1 cellular context compared by ENCODE assay signal in the genomic region with DNA sequence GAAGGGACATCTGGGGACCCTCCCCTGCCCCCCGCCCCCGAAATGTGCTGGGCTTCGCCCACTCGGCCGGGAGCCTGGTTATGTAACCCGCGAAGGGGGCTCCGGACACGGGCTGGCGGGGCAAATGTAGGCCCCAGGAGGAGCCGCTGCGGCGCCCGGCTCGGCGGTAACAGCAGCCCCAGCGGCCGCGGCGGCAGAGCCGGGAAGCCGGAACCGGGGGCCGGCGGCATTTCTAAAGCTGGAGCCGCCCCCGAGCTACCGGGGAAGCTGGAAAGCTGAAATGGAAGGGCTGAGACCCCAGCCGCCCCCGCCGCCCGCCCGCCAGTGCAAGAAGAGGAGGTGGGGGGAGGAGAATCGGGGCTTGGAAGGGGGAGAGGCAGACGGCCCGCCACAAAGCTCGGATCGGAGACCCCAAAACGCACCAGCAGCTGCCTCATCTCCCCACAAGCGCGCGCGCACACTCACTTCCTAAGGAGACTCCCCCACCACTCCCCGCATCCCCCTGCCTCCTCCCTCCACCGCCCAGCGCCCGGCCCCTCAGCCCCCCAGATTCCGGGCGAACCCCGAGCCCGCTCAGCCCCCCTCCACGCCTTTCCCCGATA.
TF ChIP-seq lines count a peak whose summit lies in the region.

No MANE protein-coding gene starts in this region.

TF ChIP-seq in K562, 482 proteins besides CTCF, POLR2A, EP300 and RAD21 (continued from another document and continues in another):
- TF ChIP-seq ZNF133 (CRISPR knock-in tag; IDR thresholded peaks at IDR 0.05) (no peak), HDAC2 (IDR thresholded peaks at IDR 0.05) (no peak), ZFX (CRISPR knock-in tag; IDR thresholded peaks at IDR 0.05) (peak; percentile 95), SMC3 (conservative IDR thresholded peaks at IDR 0.05; ENCODE audit: insufficient read depth, low read depth, low read length) (no peak), MTF1 (CRISPR knock-in tag; IDR thresholded peaks at IDR 0.05; ENCODE audit: borderline replicate concordance) (no peak), HOXB6 (CRISPR knock-in tag; IDR thresholded peaks at IDR 0.05; ENCODE audit: borderline replicate concordance) (no peak), DDX20 (tag; IDR thresholded peaks at IDR 0.05; ENCODE audit: low read depth) (no peak), NR2F6 (CRISPR knock-in tag; IDR thresholded peaks at IDR 0.05) (no peak), ZNF561 (CRISPR knock-in tag; conservative IDR thresholded peaks at IDR 0.05) (no peak), PRMT5 (CRISPR knock-in tag; IDR thresholded peaks at IDR 0.05) (no peak), HNRNPUL1 (IDR thresholded peaks at IDR 0.05; ENCODE audit: low read length) (no peak), NUFIP1 (IDR thresholded peaks at IDR 0.05; ENCODE audit: partially characterized antibody) (no peak), KDM1A (IDR thresholded peaks at IDR 0.05) (no peak), RCOR1 (IDR thresholded peaks at IDR 0.05; ENCODE audit: borderline replicate concordance in 1 of 2, low read depth in 2 of 2, low read length in 2 of 2) (no peak), SMARCA4 (IDR thresholded peaks at IDR 0.05) (no peak), PHF8 (IDR thresholded peaks at IDR 0.05; ENCODE audit: borderline replicate concordance, low read length) (peak; percentile 28; the same call in 1 of the 2 replicates), ZNF507 (tag; conservative IDR thresholded peaks at IDR 0.05) (no peak), SMAD1 (IDR thresholded peaks at IDR 0.05; ENCODE audit: low read depth, low read length, partially characterized antibody) (no peak), RBFOX2 (IDR thresholded peaks at IDR 0.05; ENCODE audit: low read depth, low read length) (peak; percentile 64), CBX3 (IDR thresholded peaks at IDR 0.05; ENCODE audit: borderline replicate concordance in 1 of 2, low read length in 2 of 2) (no peak), BRD9 (IDR thresholded peaks at IDR 0.05; ENCODE audit: low read depth, partially characterized antibody) (no peak), OTX1 (CRISPR knock-in tag; IDR thresholded peaks at IDR 0.05) (no peak), CHD4 (IDR thresholded peaks at IDR 0.05; ENCODE audit: insufficient read depth, insufficient replicate concordance, low read depth, low read length, poor library complexity, severe bottlenecking) (no peak), ZNF384 (IDR thresholded peaks at IDR 0.05; ENCODE audit: low read depth, low read length) (no peak), TAF9B (IDR thresholded peaks at IDR 0.05; ENCODE audit: partially characterized antibody) (no peak), RBBP5 (IDR thresholded peaks at IDR 0.05; ENCODE audit: borderline replicate concordance, insufficient read depth, low read length, poor library complexity, severe bottlenecking) (peak; percentile 52), PHF21A (IDR thresholded peaks at IDR 0.05; ENCODE audit: borderline replicate concordance, low read depth) (no peak), ZNF75A (CRISPR knock-in tag; IDR thresholded peaks at IDR 0.05) (no peak), BRF1 (IDR thresholded peaks at IDR 0.05; ENCODE audit: borderline replicate concordance, extremely low read depth, insufficient read length) (no peak), EGR1 (conservative IDR thresholded peaks at IDR 0.05) (peak; percentile 50), ZC3H11A (IDR thresholded peaks at IDR 0.05; ENCODE audit: low read depth, low read length) (no peak), MAFF (IDR thresholded peaks at IDR 0.05; ENCODE audit: low read length) (no peak), CREBBP (IDR thresholded peaks at IDR 0.05; ENCODE audit: low read depth, low read length) (no peak), POLR2AphosphoS2 (IDR thresholded peaks at IDR 0.05; ENCODE audit: low read length) (no peak), SMARCB1 (IDR thresholded peaks at IDR 0.05; ENCODE audit: insufficient read length, low read depth) (no peak), BRCA1 (IDR thresholded peaks at IDR 0.05) (no peak), BRCA1 (CRISPR knock-in tag; IDR thresholded peaks at IDR 0.05) (no peak), ZNF586 (CRISPR knock-in tag; conservative IDR thresholded peaks at IDR 0.05) (no peak), HMGN3 (IDR thresholded peaks at IDR 0.05; ENCODE audit: borderline replicate concordance, extremely low read depth, insufficient read length, low read depth, low read length) (peak; percentile 50), ZBTB7A (IDR thresholded peaks at IDR 0.05; ENCODE audit: borderline replicate concordance, control insufficient read depth, low read depth, low read length) (peak; percentile 59; the same call in 1 of the 2 replicates), SMAD2 (IDR thresholded peaks at IDR 0.05; ENCODE audit: low read depth, low read length) (no peak), PTTG1 (tag; IDR thresholded peaks at IDR 0.05; ENCODE audit: low read depth) (no peak), TCF7 (IDR thresholded peaks at IDR 0.05; ENCODE audit: borderline replicate concordance) (no peak), GTF2E2 (tag; IDR thresholded peaks at IDR 0.05) (no peak), GATAD2A (IDR thresholded peaks at IDR 0.05) (no peak), ZNF140 (CRISPR knock-in tag; IDR thresholded peaks at IDR 0.05) (no peak), POLR2G (IDR thresholded peaks at IDR 0.05; ENCODE audit: low read depth, low read length) (peak; percentile 78), SAFB (IDR thresholded peaks at IDR 0.05; ENCODE audit: borderline replicate concordance, low read depth, low read length) (no peak), ZFP36 (IDR thresholded peaks at IDR 0.05; ENCODE audit: low read depth, low read length, partially characterized antibody) (no peak), CBX5 (IDR thresholded peaks at IDR 0.05; ENCODE audit: borderline replicate concordance, low read depth) (no peak), ADNP (tag; IDR thresholded peaks at IDR 0.05) (no peak), PRPF4 (IDR thresholded peaks at IDR 0.05; ENCODE audit: insufficient read depth, low read depth, low read length, poor library complexity, severe bottlenecking) (no peak), ARHGAP35 (IDR thresholded peaks at IDR 0.05; ENCODE audit: partially characterized antibody) (no peak), RB1 (IDR thresholded peaks at IDR 0.05; ENCODE audit: low read depth) (no peak), ZNF263 (CRISPR knock-in tag; IDR thresholded peaks at IDR 0.05; ENCODE audit: borderline replicate concordance) (peak; percentile 14; the same call in 1 of the 2 replicates), HEY1 (CRISPR knock-in tag; IDR thresholded peaks at IDR 0.05; ENCODE audit: borderline replicate concordance) (no peak), ZNF354B (CRISPR knock-in tag; IDR thresholded peaks at IDR 0.05) (no peak), STAT5B (CRISPR knock-in tag; IDR thresholded peaks at IDR 0.05) (no peak), NEUROD1 (IDR thresholded peaks at IDR 0.05; ENCODE audit: borderline replicate concordance, low read depth, low read length, partially characterized antibody) (no peak), ZKSCAN8 (CRISPR knock-in tag; IDR thresholded peaks at IDR 0.05) (no peak), ZNF184 (CRISPR knock-in tag; IDR thresholded peaks at IDR 0.05) (no peak), ELF1 (tag; IDR thresholded peaks at IDR 0.05) (no peak), NELFE (IDR thresholded peaks at IDR 0.05; ENCODE audit: insufficient read depth, insufficient read length) (no peak), SUPT5H (IDR thresholded peaks at IDR 0.05) (peak; percentile 10; the same call in 1 of the 2 replicates), ZNF431 (CRISPR knock-in tag; IDR thresholded peaks at IDR 0.05) (0 out of 2 replicates have a peak, but pooled peaks have one; percentile 17), KAT2B (IDR thresholded peaks at IDR 0.05; ENCODE audit: low read depth, low read length) (no peak)
- TF ChIP-seq, protein P1, sequence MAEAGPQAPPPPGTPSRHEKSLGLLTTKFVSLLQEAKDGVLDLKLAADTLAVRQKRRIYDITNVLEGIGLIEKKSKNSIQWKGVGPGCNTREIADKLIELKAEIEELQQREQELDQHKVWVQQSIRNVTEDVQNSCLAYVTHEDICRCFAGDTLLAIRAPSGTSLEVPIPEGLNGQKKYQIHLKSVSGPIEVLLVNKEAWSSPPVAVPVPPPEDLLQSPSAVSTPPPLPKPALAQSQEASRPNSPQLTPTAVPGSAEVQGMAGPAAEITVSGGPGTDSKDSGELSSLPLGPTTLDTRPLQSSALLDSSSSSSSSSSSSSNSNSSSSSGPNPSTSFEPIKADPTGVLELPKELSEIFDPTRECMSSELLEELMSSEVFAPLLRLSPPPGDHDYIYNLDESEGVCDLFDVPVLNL (CRISPR knock-in tag; IDR thresholded peaks at IDR 0.05; ENCODE audit: low read depth), result no peak
- TF ChIP-seq, protein P2, sequence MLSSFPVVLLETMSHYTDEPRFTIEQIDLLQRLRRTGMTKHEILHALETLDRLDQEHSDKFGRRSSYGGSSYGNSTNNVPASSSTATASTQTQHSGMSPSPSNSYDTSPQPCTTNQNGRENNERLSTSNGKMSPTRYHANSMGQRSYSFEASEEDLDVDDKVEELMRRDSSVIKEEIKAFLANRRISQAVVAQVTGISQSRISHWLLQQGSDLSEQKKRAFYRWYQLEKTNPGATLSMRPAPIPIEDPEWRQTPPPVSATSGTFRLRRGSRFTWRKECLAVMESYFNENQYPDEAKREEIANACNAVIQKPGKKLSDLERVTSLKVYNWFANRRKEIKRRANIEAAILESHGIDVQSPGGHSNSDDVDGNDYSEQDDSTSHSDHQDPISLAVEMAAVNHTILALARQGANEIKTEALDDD (IDR thresholded peaks at IDR 0.05), result no peak
- TF ChIP-seq, protein P3, sequence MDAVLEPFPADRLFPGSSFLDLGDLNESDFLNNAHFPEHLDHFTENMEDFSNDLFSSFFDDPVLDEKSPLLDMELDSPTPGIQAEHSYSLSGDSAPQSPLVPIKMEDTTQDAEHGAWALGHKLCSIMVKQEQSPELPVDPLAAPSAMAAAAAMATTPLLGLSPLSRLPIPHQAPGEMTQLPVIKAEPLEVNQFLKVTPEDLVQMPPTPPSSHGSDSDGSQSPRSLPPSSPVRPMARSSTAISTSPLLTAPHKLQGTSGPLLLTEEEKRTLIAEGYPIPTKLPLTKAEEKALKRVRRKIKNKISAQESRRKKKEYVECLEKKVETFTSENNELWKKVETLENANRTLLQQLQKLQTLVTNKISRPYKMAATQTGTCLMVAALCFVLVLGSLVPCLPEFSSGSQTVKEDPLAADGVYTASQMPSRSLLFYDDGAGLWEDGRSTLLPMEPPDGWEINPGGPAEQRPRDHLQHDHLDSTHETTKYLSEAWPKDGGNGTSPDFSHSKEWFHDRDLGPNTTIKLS (IDR thresholded peaks at IDR 0.05; ENCODE audit: borderline replicate concordance, low read depth), result no peak
- TF ChIP-seq, protein P4, sequence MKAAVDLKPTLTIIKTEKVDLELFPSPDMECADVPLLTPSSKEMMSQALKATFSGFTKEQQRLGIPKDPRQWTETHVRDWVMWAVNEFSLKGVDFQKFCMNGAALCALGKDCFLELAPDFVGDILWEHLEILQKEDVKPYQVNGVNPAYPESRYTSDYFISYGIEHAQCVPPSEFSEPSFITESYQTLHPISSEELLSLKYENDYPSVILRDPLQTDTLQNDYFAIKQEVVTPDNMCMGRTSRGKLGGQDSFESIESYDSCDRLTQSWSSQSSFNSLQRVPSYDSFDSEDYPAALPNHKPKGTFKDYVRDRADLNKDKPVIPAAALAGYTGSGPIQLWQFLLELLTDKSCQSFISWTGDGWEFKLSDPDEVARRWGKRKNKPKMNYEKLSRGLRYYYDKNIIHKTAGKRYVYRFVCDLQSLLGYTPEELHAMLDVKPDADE (conservative IDR thresholded peaks at IDR 0.05; ENCODE audit: control insufficient read depth, low read depth, low read length), result 0 out of 2 replicates have a peak, but pooled peaks have one; percentile 31
- TF ChIP-seq, protein P5, sequence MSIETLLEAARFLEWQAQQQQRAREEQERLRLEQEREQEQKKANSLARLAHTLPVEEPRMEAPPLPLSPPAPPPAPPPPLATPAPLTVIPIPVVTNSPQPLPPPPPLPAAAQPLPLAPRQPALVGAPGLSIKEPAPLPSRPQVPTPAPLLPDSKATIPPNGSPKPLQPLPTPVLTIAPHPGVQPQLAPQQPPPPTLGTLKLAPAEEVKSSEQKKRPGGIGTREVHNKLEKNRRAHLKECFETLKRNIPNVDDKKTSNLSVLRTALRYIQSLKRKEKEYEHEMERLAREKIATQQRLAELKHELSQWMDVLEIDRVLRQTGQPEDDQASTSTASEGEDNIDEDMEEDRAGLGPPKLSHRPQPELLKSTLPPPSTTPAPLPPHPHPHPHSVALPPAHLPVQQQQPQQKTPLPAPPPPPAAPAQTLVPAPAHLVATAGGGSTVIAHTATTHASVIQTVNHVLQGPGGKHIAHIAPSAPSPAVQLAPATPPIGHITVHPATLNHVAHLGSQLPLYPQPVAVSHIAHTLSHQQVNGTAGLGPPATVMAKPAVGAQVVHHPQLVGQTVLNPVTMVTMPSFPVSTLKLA (conservative IDR thresholded peaks at IDR 0.05), result no peak
- TF ChIP-seq, protein P6, sequence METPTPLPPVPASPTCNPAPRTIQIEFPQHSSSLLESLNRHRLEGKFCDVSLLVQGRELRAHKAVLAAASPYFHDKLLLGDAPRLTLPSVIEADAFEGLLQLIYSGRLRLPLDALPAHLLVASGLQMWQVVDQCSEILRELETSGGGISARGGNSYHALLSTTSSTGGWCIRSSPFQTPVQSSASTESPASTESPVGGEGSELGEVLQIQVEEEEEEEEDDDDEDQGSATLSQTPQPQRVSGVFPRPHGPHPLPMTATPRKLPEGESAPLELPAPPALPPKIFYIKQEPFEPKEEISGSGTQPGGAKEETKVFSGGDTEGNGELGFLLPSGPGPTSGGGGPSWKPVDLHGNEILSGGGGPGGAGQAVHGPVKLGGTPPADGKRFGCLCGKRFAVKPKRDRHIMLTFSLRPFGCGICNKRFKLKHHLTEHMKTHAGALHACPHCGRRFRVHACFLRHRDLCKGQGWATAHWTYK (CRISPR knock-in tag; IDR thresholded peaks at IDR 0.05), result no peak
- TF ChIP-seq, protein P7, sequence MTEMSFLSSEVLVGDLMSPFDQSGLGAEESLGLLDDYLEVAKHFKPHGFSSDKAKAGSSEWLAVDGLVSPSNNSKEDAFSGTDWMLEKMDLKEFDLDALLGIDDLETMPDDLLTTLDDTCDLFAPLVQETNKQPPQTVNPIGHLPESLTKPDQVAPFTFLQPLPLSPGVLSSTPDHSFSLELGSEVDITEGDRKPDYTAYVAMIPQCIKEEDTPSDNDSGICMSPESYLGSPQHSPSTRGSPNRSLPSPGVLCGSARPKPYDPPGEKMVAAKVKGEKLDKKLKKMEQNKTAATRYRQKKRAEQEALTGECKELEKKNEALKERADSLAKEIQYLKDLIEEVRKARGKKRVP (CRISPR knock-in tag; IDR thresholded peaks at IDR 0.05), result no peak
- TF ChIP-seq, protein P8, sequence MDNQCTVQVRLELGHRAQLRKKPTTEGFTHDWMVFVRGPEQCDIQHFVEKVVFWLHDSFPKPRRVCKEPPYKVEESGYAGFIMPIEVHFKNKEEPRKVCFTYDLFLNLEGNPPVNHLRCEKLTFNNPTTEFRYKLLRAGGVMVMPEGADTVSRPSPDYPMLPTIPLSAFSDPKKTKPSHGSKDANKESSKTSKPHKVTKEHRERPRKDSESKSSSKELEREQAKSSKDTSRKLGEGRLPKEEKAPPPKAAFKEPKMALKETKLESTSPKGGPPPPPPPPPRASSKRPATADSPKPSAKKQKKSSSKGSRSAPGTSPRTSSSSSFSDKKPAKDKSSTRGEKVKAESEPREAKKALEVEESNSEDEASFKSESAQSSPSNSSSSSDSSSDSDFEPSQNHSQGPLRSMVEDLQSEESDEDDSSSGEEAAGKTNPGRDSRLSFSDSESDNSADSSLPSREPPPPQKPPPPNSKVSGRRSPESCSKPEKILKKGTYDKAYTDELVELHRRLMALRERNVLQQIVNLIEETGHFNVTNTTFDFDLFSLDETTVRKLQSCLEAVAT (IDR thresholded peaks at IDR 0.05), result no peak
